ENCODE assay signal across 35 cellular contexts in the genomic region with DNA sequence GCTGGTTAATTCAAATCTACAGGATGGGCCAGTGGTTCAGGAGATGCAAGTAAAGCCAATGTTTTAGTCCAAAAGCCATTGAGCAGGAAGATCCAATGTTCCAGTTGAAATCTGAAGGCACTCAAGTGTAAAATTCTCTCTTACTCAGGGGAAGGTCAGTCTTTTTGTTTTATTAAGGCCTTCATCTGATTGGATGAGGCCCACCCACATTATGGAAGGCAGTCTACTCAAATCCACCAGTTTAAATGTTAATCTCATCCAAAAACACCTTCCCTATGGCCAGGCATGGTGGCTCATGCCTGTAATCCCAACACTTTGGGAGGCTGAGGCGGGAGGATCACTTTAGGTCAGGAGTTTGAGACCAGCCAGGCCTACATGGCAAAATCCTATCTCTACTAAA.
"Had no signal": no experiment of that assay in that cellular context is flagged by ENCODE, and none has a peak within 500 bp of the region (broad histone marks: within the 10 kb centered on the region; RNA-seq: fewer than 3 reads in every experiment).

No MANE protein-coding gene starts in this region.

- H3K36me3 ChIP-seq: MG63 had no signal

- H3K27me3 ChIP-seq: MG63 had no signal

- H3K9me3 ChIP-seq: MG63 had no signal

- DNase-seq: Kasumi-1, MG63, MM.1S, MV-4-11, NCI-H1048, NCI-H1092, NCI-H1092 treated with DMSO at 0.1 percent for 48 hours, NCI-H1105, NCI-H1105 treated with DMSO at 0.1 percent for 48 hours, NCI-H1417, NCI-H1417 treated with DMSO at 0.1 percent for 48 hours, NCI-H1436, NCI-H1436 treated with DMSO at 0.1 percent for 48 hours, NCI-H146, NCI-H1694, NCI-H1694 treated with DMSO at 0.1 percent for 48 hours, NCI-H187, NCI-H187 treated with DMSO at 0.1 percent for 48 hours, NCI-H1930, NCI-H2029, NCI-H2029 treated with DMSO at 0.1 percent for 48 hours, NCI-H2081, NCI-H2081 treated with DMSO at 0.1 percent for 48 hours, NCI-H2107, NCI-H2171, NCI-H2171 treated with DMSO at 0.1 percent for 48 hours, NCI-H2227 treated with DMSO at 0.1 percent for 48 hours, NCI-H226, NCI-H345, NCI-H446, NCI-H446 treated with DMSO at 0.1 percent for 48 hours, NCI-H510A, NCI-H510A treated with DMSO at 0.1 percent for 48 hours, NCI-H524, NCI-H524 treated with DMSO at 0.1 percent for 48 hours had no signal

- H3K4me3 ChIP-seq: MG63 had no signal
